In the genomic region with DNA sequence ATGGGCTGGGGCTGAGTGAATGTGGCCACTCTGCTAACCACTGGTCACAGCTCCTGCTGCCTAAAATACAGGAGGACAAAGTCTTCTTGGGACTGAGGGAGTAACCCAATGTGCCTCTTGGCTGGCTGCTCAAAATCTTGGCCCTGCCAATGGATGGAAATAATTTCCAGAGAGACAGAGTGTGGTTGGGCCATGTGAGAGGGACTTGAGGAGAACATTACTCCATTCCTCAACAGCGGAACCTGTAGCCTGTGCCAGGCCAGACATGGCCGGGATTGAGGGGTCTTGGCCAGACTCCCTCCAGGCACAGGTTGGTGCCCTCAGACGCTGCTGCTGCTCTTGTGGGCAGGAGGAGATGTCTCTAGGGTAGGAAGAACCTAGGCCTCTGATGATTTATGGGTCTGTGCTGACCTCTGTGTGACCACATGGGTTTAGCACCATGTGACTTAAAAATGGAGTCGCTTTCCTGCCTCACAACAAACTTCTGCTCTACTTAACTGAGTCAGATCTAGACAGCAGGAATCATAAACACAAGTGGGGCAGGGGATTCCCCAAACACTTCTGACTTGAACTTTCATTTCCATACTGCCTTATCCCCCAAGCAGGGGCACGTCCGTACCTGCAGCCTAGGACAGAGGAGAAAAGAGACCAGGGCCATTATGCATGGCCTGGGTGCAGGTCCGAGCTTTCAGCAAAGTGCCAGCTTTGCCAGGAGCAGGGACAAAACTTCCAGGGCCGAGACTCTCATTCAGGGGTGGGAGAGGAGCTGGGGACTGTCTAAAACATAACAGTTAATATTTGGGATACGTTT, we compare ENCODE assay signal across 9 cellular contexts.
DNase-seq lines count a peak whose midpoint lies in the region; ATAC-seq and TF ChIP-seq lines count a peak whose summit lies in the region.
"Had no signal": no experiment of that assay in that cellular context is flagged by ENCODE, and none has a peak within 500 bp of the region (broad histone marks: within the 10 kb centered on the region; RNA-seq: fewer than 3 reads in every experiment).

No MANE protein-coding gene starts in this region.

- H3K27ac Mint-ChIP-seq in activated T-helper 2 cell treated with anti-CD3 and anti-CD28 coated beads, Interferon-gamma antibody, Interleukin-2, Interleukin-4, amounts not matched to agents 10 μg/mL and 5 μg/mL and 100 μg/mL, durations not matched to agents 14 hours and 24 hours and 36 hours, result peak overlapping the region; percentile 96

- ATAC-seq in HG03095 (IDR thresholded peaks at IDR 0.05; ENCODE audit: unreplicated experiment) (peak; percentile 78), lower lobe of right lung (peak; percentile 22 to 48)

- H3K4me3 Mint-ChIP-seq in activated T-helper 2 cell treated with anti-CD3 and anti-CD28 coated beads, Interferon-gamma antibody, Interleukin-2, Interleukin-4, amounts not matched to agents 10 μg/mL and 5 μg/mL and 100 μg/mL, durations not matched to agents 14 hours and 24 hours and 36 hours (ENCODE audit: low read depth), result peak overlapping the region; percentile 62

- no peak for TF ChIP-seq CTCF in lower lobe of right lung (IDR thresholded peaks at IDR 0.05)
- no peak for TF ChIP-seq CTCF in vagina (IDR thresholded peaks at IDR 0.05)

- intact Hi-C loops in activated T-helper 2 cell treated with anti-CD3 and anti-CD28 coated beads, Interferon-gamma antibody, Interleukin-2, Interleukin-4, amounts not matched to agents 10 μg/mL and 5 μg/mL and 100 μg/mL, durations not matched to agents 14 hours and 24 hours and 36 hours (cut with micrococcal nuclease), result loop anchor here (1.0 kb wide), 1 partner anchor 17 kb away; no protein-coding TSS in a partner anchor
- intact Hi-C loops in lower lobe of right lung (cut with DNase I) (no loop called here), vagina (cut with DNase I) (no loop called here)

- no peaks in the 10 kb centered on the region for H3K27me3 Mint-ChIP-seq in activated T-helper 2 cell treated with anti-CD3 and anti-CD28 coated beads, Interferon-gamma antibody, Interleukin-2, Interleukin-4, amounts not matched to agents 10 μg/mL and 5 μg/mL and 100 μg/mL, durations not matched to agents 14 hours and 24 hours and 36 hours (ENCODE audit: low read depth)

- DNase-seq in activated T-helper 2 cell treated with anti-CD3 and anti-CD28 coated beads, Interferon-gamma antibody, Interleukin-2, Interleukin-4, amounts not matched to agents 10 μg/mL and 5 μg/mL and 100 μg/mL, durations not matched to agents 14 hours and 24 hours and 36 hours (ENCODE audit: low spot score), result peak; percentile 54
- no peak for DNase-seq in lower lobe of right lung
- no peak for DNase-seq in vagina (ENCODE audit: extremely low spot score in 2 of 2)
- DNase-seq in GDM1 (lab: John Stamatoyannopoulos, UW), result no peak
- DNase-seq in NCI-H146 (lab: John Stamatoyannopoulos, UW), result no peak
- no peak for DNase-seq in Ammon's horn (ENCODE audit: low spot score)

- H3K4me1 ChIP-seq in lower lobe of right lung (peaks cover 80% of the 10 kb centered on the region), vagina (peaks cover 89% of the 10 kb centered on the region)

- H3K36me3 Mint-ChIP-seq in activated T-helper 2 cell treated with anti-CD3 and anti-CD28 coated beads, Interferon-gamma antibody, Interleukin-2, Interleukin-4, amounts not matched to agents 10 μg/mL and 5 μg/mL and 100 μg/mL, durations not matched to agents 14 hours and 24 hours and 36 hours (ENCODE audit: low read depth), result peaks cover 40% of the 10 kb centered on the region

- peak; percentile 31 for TF ChIP-seq POLR2A in GM19193 (IDR thresholded peaks at IDR 0.05; ENCODE audit: extremely low read depth, insufficient read depth, insufficient read length)
- TF ChIP-seq POLR2A in vagina (IDR thresholded peaks at IDR 0.05), result no peak

- no peaks in the 10 kb centered on the region for H3K27me3 ChIP-seq in lower lobe of right lung (ENCODE audit: low read depth)
- no peaks in the 10 kb centered on the region for H3K27me3 ChIP-seq in vagina

- peak overlapping the region; percentile 55 for H3K27ac ChIP-seq in lower lobe of right lung
- H3K27ac ChIP-seq in vagina, result peak overlapping the region; percentile 71
- H3K27ac ChIP-seq: SK-N-MC had no signal

- no peaks in the 10 kb centered on the region for H3K9me3 Mint-ChIP-seq in activated T-helper 2 cell treated with anti-CD3 and anti-CD28 coated beads, Interferon-gamma antibody, Interleukin-2, Interleukin-4, amounts not matched to agents 10 μg/mL and 5 μg/mL and 100 μg/mL, durations not matched to agents 14 hours and 24 hours and 36 hours

- H3K36me3 ChIP-seq in lower lobe of right lung, result no peaks in the 10 kb centered on the region
- no peaks in the 10 kb centered on the region for H3K36me3 ChIP-seq in vagina

- peaks cover 75% of the 10 kb centered on the region for H3K4me1 Mint-ChIP-seq in activated T-helper 2 cell treated with anti-CD3 and anti-CD28 coated beads, Interferon-gamma antibody, Interleukin-2, Interleukin-4, amounts not matched to agents 10 μg/mL and 5 μg/mL and 100 μg/mL, durations not matched to agents 14 hours and 24 hours and 36 hours (ENCODE audit: low read depth)

- H3K4me3 ChIP-seq in lower lobe of right lung, result no peak overlapping the region
- no peak overlapping the region for H3K4me3 ChIP-seq in vagina
- H3K4me3 ChIP-seq: SK-N-MC had no signal

- H3K9me3 ChIP-seq in lower lobe of right lung (no peaks in the 10 kb centered on the region), vagina (no peaks in the 10 kb centered on the region)
